Comparison of ENCODE assay signal across 8 cellular contexts in the genomic region with DNA sequence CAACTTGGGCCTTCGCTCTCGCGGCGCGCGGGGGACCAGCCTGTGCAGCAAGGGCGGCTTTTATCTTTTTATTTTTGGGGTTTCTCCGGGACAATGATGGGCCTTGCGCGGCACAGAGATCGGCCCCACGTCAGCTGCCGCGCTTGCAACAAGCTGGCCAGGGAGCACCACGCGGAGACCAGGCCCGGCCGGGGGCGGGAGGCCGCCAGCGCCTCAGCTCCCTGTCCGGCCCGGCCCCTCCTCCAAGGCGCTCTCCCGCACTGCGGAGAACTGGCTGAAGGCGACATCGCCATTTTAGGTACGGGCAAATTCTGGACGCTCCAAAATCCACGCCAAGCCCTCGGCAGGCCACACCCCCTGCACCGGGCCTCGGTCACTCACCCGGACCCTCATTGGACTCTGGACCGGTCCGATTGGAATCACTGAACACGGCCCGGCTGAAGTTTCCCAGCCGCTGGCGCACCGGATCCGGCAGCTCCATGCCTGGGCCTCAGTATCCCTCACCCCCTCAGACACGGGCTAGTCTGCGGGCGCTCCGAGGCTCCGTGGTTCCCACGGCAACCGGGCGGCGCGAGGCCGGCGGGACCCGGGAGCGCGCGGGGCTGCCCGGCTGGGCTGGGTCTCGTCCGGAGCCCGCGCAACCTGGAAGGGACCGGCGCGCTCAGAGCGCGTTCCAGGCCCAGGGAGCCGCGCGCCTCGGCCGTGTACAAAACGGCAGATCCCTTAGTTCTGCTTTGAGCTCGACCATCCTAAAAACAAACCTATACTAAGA. TPM values are rescaled to one million over a fixed set of nuclear protein-coding genes. Genes with fewer than 3 reads are reported as not detected.
DNase-seq lines count a peak whose midpoint lies in the region; ATAC-seq and TF ChIP-seq lines count a peak whose summit lies in the region.

A gene with protein sequence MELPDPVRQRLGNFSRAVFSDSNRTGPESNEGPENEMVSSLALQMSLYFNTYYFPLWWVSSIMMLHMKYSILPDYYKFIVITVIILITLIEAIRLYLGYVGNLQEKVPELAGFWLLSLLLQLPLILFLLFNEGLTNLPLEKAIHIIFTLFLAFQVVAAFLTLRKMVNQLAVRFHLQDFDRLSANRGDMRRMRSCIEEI (minus strand): TSS at position 547 of the 772 bp plus-strand sequence. CDS start 66 bp downstream, at position 481.

- peak; percentile 80 for ATAC-seq in GM21367 (IDR thresholded peaks at IDR 0.05; ENCODE audit: unreplicated experiment)

- in situ Hi-C loops in transverse colon (cut with MboI; ENCODE audit: low pct_ligation_motif_present in 1 of 4, low pct_unique_long_range_greater_than_20kb in 1 of 4, low sequenced_read_pairs in 3 of 4): no loop called here

- WGBS in transverse colon (ENCODE audit: low coverage in 1 of 2), 2 donors: 2% methylated on average over 10 to 68 of the region's 76 CpGs

- H3K4me1 ChIP-seq in transverse colon: peaks cover 0 to 13% (median 9%) of the 10 kb centered on the region in 4 donors

- TF ChIP-seq POLR2A in transverse colon (IDR thresholded peaks at IDR 0.05): peak; percentile 27

- H3K36me3 ChIP-seq in transverse colon: no peaks in the 10 kb centered on the region

- peak within 1 kb of the TSS; percentile 86 to 93 (median 88) for H3K27ac ChIP-seq in transverse colon

- DNase-seq in DMS79 (lab: John Stamatoyannopoulos, UW): peak; percentile 73
- DNase-seq in HPDE6-E6E7 (ENCODE audit: extremely low spot score): peak; percentile 61
- DNase-seq in NCI-H82 treated with DMSO at 0.1 percent for 48 hours (lab: John Stamatoyannopoulos, UW; ENCODE audit: unreplicated experiment): peak; percentile 51
- peak; percentile 19 for DNase-seq in activated T-helper 2 cell treated with anti-CD3 and anti-CD28 coated beads, Interferon-gamma antibody, Interleukin-2, Interleukin-4, amounts not matched to agents 10 μg/mL and 5 μg/mL and 100 μg/mL, durations not matched to agents 14 hours and 24 hours and 36 hours (ENCODE audit: low spot score)
- DNase-seq in foreskin melanocyte: peak; percentile 86
- DNase-seq in transverse colon: peak; percentile 87

- H3K27ac Mint-ChIP-seq in activated T-helper 2 cell treated with anti-CD3 and anti-CD28 coated beads, Interferon-gamma antibody, Interleukin-2, Interleukin-4, amounts not matched to agents 10 μg/mL and 5 μg/mL and 100 μg/mL, durations not matched to agents 14 hours and 24 hours and 36 hours: no peak within 1 kb of the TSS
- H3K27ac Mint-ChIP-seq in nephron: peak within 1 kb of the TSS; percentile 97 to 98 (median 98)

- no peak for TF ChIP-seq CTCF in nephron (IDR thresholded peaks at IDR 0.05; ENCODE audit: unreplicated experiment in 3 of 3)
- TF ChIP-seq CTCF in transverse colon (IDR thresholded peaks at IDR 0.05): no peak

- intact Hi-C loops in activated T-helper 2 cell treated with anti-CD3 and anti-CD28 coated beads, Interferon-gamma antibody, Interleukin-2, Interleukin-4, amounts not matched to agents 10 μg/mL and 5 μg/mL and 100 μg/mL, durations not matched to agents 14 hours and 24 hours and 36 hours (cut with micrococcal nuclease): loop anchor here (5.0 kb wide), 1 partner anchor 201 kb away; a partner anchor contains a TSS
- intact Hi-C loops in transverse colon (cut with DNase I; ENCODE audit: low total_unique reads): no loop called here

- H3K9me3 Mint-ChIP-seq in activated T-helper 2 cell treated with anti-CD3 and anti-CD28 coated beads, Interferon-gamma antibody, Interleukin-2, Interleukin-4, amounts not matched to agents 10 μg/mL and 5 μg/mL and 100 μg/mL, durations not matched to agents 14 hours and 24 hours and 36 hours: no peaks in the 10 kb centered on the region
- peaks cover 3% of the 10 kb centered on the region for H3K9me3 Mint-ChIP-seq in nephron

- peaks cover 25% of the 10 kb centered on the region for H3K27me3 Mint-ChIP-seq in activated T-helper 2 cell treated with anti-CD3 and anti-CD28 coated beads, Interferon-gamma antibody, Interleukin-2, Interleukin-4, amounts not matched to agents 10 μg/mL and 5 μg/mL and 100 μg/mL, durations not matched to agents 14 hours and 24 hours and 36 hours (ENCODE audit: low read depth)
- no peaks in the 10 kb centered on the region for H3K27me3 Mint-ChIP-seq in nephron (ENCODE audit: low read depth)

- peak within 1 kb of the TSS; percentile 37 to 76 (median 63) for H3K4me3 ChIP-seq in transverse colon

- peak within 1 kb of the TSS; percentile 71 for H3K4me3 Mint-ChIP-seq in activated T-helper 2 cell treated with anti-CD3 and anti-CD28 coated beads, Interferon-gamma antibody, Interleukin-2, Interleukin-4, amounts not matched to agents 10 μg/mL and 5 μg/mL and 100 μg/mL, durations not matched to agents 14 hours and 24 hours and 36 hours (ENCODE audit: low read depth)
- H3K4me3 Mint-ChIP-seq in nephron: peak within 1 kb of the TSS; percentile 87 to 92 (median 91)

- no peaks in the 10 kb centered on the region for H3K36me3 Mint-ChIP-seq in activated T-helper 2 cell treated with anti-CD3 and anti-CD28 coated beads, Interferon-gamma antibody, Interleukin-2, Interleukin-4, amounts not matched to agents 10 μg/mL and 5 μg/mL and 100 μg/mL, durations not matched to agents 14 hours and 24 hours and 36 hours (ENCODE audit: low read depth)
- H3K36me3 Mint-ChIP-seq in nephron (ENCODE audit: low read depth): no peaks in the 10 kb centered on the region

- TF ChIP-seq EP300 in transverse colon (IDR thresholded peaks at IDR 0.05; ENCODE audit: low read depth): no peak

- no peaks in the 10 kb centered on the region for H3K9me3 ChIP-seq in transverse colon

- H3K27me3 ChIP-seq in transverse colon: no peaks in the 10 kb centered on the region

- peaks cover 8% of the 10 kb centered on the region for H3K4me1 Mint-ChIP-seq in activated T-helper 2 cell treated with anti-CD3 and anti-CD28 coated beads, Interferon-gamma antibody, Interleukin-2, Interleukin-4, amounts not matched to agents 10 μg/mL and 5 μg/mL and 100 μg/mL, durations not matched to agents 14 hours and 24 hours and 36 hours (ENCODE audit: low read depth)
- peaks cover 15% of the 10 kb centered on the region for H3K4me1 Mint-ChIP-seq in nephron

RNA-seq across cellular contexts. Expression of the gene that starts here (rescaled TPM):
- total RNA-seq in activated T-helper 2 cell treated with anti-CD3 and anti-CD28 coated beads, Interferon-gamma antibody, Interleukin-2, Interleukin-4, amounts not matched to agents 10 μg/mL and 5 μg/mL and 100 μg/mL, durations not matched to agents 14 hours and 24 hours and 36 hours: 0.23 TPM in 1 of 2 replicates, not detected in the other
- total RNA-seq in transverse colon: 1 to 10 TPM in 1 of 4 donors, under 1 TPM in 1, not detected in 2; 0.96 to 1.4 TPM

Comparison
In these comparisons a context has a peak if more than half of its experiments do, and no peak if none do; other contexts are left out.
1. Peak in every context shown above with its lines: DNase-seq, ATAC-seq, H3K4me3 ChIP-seq and H3K27ac ChIP-seq.
2. Peak in DNase-seq in activated T-helper 2 cell treated with anti-CD3 and anti-CD28 coated beads, Interferon-gamma antibody, Interleukin-2, Interleukin-4, amounts not matched to agents 10 μg/mL and 5 μg/mL and 100 μg/mL, durations not matched to agents 14 hours and 24 hours and 36 hours; RNA of the gene not detected or under 1 TPM.
3. DNase-seq: peak in every context shown above with its lines; median percentile 87 in transverse colon; 86 in foreskin melanocyte; 73 in DMS79; 61 in HPDE6-E6E7; 51 in NCI-H82 treated with DMSO at 0.1 percent for 48 hours; 19 in activated T-helper 2 cell treated with anti-CD3 and anti-CD28 coated beads, Interferon-gamma antibody, Interleukin-2, Interleukin-4, amounts not matched to agents 10 μg/mL and 5 μg/mL and 100 μg/mL, durations not matched to agents 14 hours and 24 hours and 36 hours.